9 cellular contexts compared by ENCODE assay signal in genomic region chr16:89031715-89032659, GRCh38. TPM values are rescaled to one million over a fixed set of nuclear protein-coding genes. Genes with fewer than 3 reads are reported as not detected.
DNase-seq lines count a peak whose midpoint lies in the region; ATAC-seq, FAIRE-seq and TF ChIP-seq lines count a peak whose summit lies in the region.
"Had no signal": no experiment of that assay in that cellular context is flagged by ENCODE, and none has a peak within 500 bp of the region (broad histone marks: within the 10 kb centered on the region; RNA-seq: fewer than 3 reads in every experiment).

No MANE protein-coding gene starts in this region.

- in situ Hi-C loops in HAP-1 (cut with MboI; ENCODE audit: low sequenced_read_pairs), result no loop called here

- H3K36me3 Mint-ChIP-seq in activated CD8-positive, alpha-beta T cell treated with anti-CD3 and anti-CD28 coated beads, Interleukin-2, amount 10 ng/mL, durations not matched to agents 7 days and 5 days (ENCODE audit: low read depth), result peaks cover 10% of the 10 kb centered on the region
- H3K36me3 Mint-ChIP-seq: mesothelial cell of epicardium had no signal

- H3K4me3 ChIP-seq in stomach (no peak overlapping the region), HAP-1 (no peak overlapping the region)

- peak; percentile 66 for ATAC-seq in HG03521 (IDR thresholded peaks at IDR 0.05; ENCODE audit: unreplicated experiment)
- peak; percentile 95 for ATAC-seq in activated CD8-positive, alpha-beta T cell treated with anti-CD3 and anti-CD28 coated beads, Interleukin-2, amount 10 ng/mL, durations not matched to agents 7 days and 5 days
- peak; percentile 20 for ATAC-seq in left colon

- no peak for TF ChIP-seq POLR2A in GM12892 (IDR thresholded peaks at IDR 0.05; ENCODE audit: low read depth, low read length)
- no peak for TF ChIP-seq POLR2A in stomach (IDR thresholded peaks at IDR 0.05)

- peaks cover 0 to 10% (median 3%) of the 10 kb centered on the region in 4 donors for H3K9me3 ChIP-seq in stomach
- peaks cover 4% of the 10 kb centered on the region; the same call in 1 of the 2 replicates for H3K9me3 ChIP-seq in HAP-1

- H3K27me3 Mint-ChIP-seq in activated CD8-positive, alpha-beta T cell treated with anti-CD3 and anti-CD28 coated beads, Interleukin-2, amount 10 ng/mL, durations not matched to agents 7 days and 5 days (ENCODE audit: low read depth), result no peaks in the 10 kb centered on the region

- whole genome bisulfite sequencing in stomach, 5 donors, result 67 to 76% (median 72%) methylated on average over 24 of the region's 24 CpGs

- H3K27me3 ChIP-seq in stomach, result peaks cover 0 to 43% (median 14%) of the 10 kb centered on the region in 3 donors
- H3K27me3 ChIP-seq in HAP-1 (ENCODE audit: low read depth), result peaks cover 19% of the 10 kb centered on the region

- intact Hi-C loops in left colon (cut with DNase I, micrococcal nuclease) (no loop called here), stomach (cut with DNase I; ENCODE audit: low total_unique reads) (no loop called here)

- no peak for DNase-seq in GM12892 (ENCODE audit: insufficient read length)
- peak; percentile 71 for DNase-seq in activated CD8-positive, alpha-beta T cell treated with anti-CD3 and anti-CD28 coated beads, Interleukin-2, amount 10 ng/mL, durations not matched to agents 7 days and 5 days
- DNase-seq in left colon, result peak; percentile 37 to 43
- DNase-seq in stomach, result peak; percentile 37
- DNase-seq in NCI-H1694 treated with DMSO at 0.1 percent for 48 hours (lab: John Stamatoyannopoulos, UW), result no peak
- DNase-seq in HAP-1 (ENCODE audit: low spot score in 2 of 2), result no peak
- DNase-seq in NCI-H2107 (lab: John Stamatoyannopoulos, UW), result no peak

- peak overlapping the region; percentile 6 for H3K4me3 Mint-ChIP-seq in activated CD8-positive, alpha-beta T cell treated with anti-CD3 and anti-CD28 coated beads, Interleukin-2, amount 10 ng/mL, durations not matched to agents 7 days and 5 days
- H3K4me3 Mint-ChIP-seq: mesothelial cell of epicardium had no signal

- TF ChIP-seq CTCF in stomach (IDR thresholded peaks at IDR 0.05), result no peak

- peak overlapping the region; percentile 36 for H3K27ac Mint-ChIP-seq in activated CD8-positive, alpha-beta T cell treated with anti-CD3 and anti-CD28 coated beads, Interleukin-2, amount 10 ng/mL, durations not matched to agents 7 days and 5 days
- H3K27ac Mint-ChIP-seq: mesothelial cell of epicardium had no signal

- no peak for TF ChIP-seq EP300 in stomach (IDR thresholded peaks at IDR 0.05)

- H3K9me3 Mint-ChIP-seq in activated CD8-positive, alpha-beta T cell treated with anti-CD3 and anti-CD28 coated beads, Interleukin-2, amount 10 ng/mL, durations not matched to agents 7 days and 5 days (ENCODE audit: insufficient read depth), result peaks cover 9% of the 10 kb centered on the region

- no peak overlapping the region for H3K27ac ChIP-seq in stomach

- H3K4me1 ChIP-seq in stomach (no peaks in the 10 kb centered on the region), HAP-1 (no peaks in the 10 kb centered on the region)

- POLR2A ChIA-PET in activated CD8-positive, alpha-beta T cell treated with anti-CD3 and anti-CD28 coated beads, Interleukin-2, amount 10 ng/mL, durations not matched to agents 7 days and 5 days (lab: Charles Lee), result interaction anchor here (0.7 to 1.1 kb wide), 2 partner anchors 12 to 62 kb away, joined by 3 read pairs; partner anchors contain the start of gene ACSF3

- peaks cover 18% of the 10 kb centered on the region for H3K4me1 Mint-ChIP-seq in activated CD8-positive, alpha-beta T cell treated with anti-CD3 and anti-CD28 coated beads, Interleukin-2, amount 10 ng/mL, durations not matched to agents 7 days and 5 days (ENCODE audit: low read depth)
- H3K4me1 Mint-ChIP-seq: mesothelial cell of epicardium had no signal

- H3K36me3 ChIP-seq in stomach (no peaks in the 10 kb centered on the region), HAP-1 (replicated peaks) (no peaks in the 10 kb centered on the region)

- CTCF ChIA-PET in activated CD8-positive, alpha-beta T cell treated with anti-CD3 and anti-CD28 coated beads, Interleukin-2, amount 10 ng/mL, durations not matched to agents 7 days and 5 days (lab: Charles Lee), result no interaction called here

- peak; percentile 96 for FAIRE-seq in GM12892 (lab: Jason Lieb, UNC)

RNA-seq across cellular contexts. Expression of gene CBFA2T3, which starts 55.0 kb away (rescaled TPM):
- polyA plus RNA-seq in GM12892 (2012; ENCODE audit: missing spikeins), result 5.5 TPM
- not detected for total RNA-seq in activated CD8-positive, alpha-beta T cell treated with anti-CD3 and anti-CD28 coated beads, Interleukin-2, amount 10 ng/mL, durations not matched to agents 7 days and 5 days
- 10 to 100 TPM; 10.5 to 15.7 TPM for total RNA-seq in left colon
- 10 to 100 TPM in 1 of 5 donors, 1 to 10 TPM in 2, under 1 TPM in 2; 0.58 to 57.6 (median 3.5) TPM for total RNA-seq in stomach
- polyA plus RNA-seq in stomach, result 1 to 10 TPM; 1.6 to 2.8 (median 2.1) TPM

Comparison
In these comparisons a context has a peak if more than half of its experiments do, and no peak if none do; other contexts are left out.
1. DNase-seq: peak in activated CD8-positive, alpha-beta T cell treated with anti-CD3 and anti-CD28 coated beads, Interleukin-2, amount 10 ng/mL, durations not matched to agents 7 days and 5 days (single experiment), left colon (2 of 2) and stomach (single experiment); none in GM12892 (single experiment), NCI-H1694 treated with DMSO at 0.1 percent for 48 hours (single experiment), HAP-1 (0 of 2) and NCI-H2107 (single experiment).
2. ATAC-seq: peak in every context shown above with its lines; median percentile 95 in activated CD8-positive, alpha-beta T cell treated with anti-CD3 and anti-CD28 coated beads, Interleukin-2, amount 10 ng/mL, durations not matched to agents 7 days and 5 days; 66 in HG03521; 20 in left colon.